Comparison of ENCODE assay signal across 17 cellular contexts in genomic region chr9:87607859-87608258, GRCh38.
DNase-seq lines count a peak whose midpoint lies in the region; ATAC-seq and TF ChIP-seq lines count a peak whose summit lies in the region.
"Had no signal": no experiment of that assay in that cellular context is flagged by ENCODE, and none has a peak within 500 bp of the region (broad histone marks: within the 10 kb centered on the region; RNA-seq: fewer than 3 reads in every experiment).

No MANE protein-coding gene starts in this region.

- in situ Hi-C loops in GM13977 (cut with MboI; ENCODE audit: low pct_unique_long_range_greater_than_20kb, low sequenced_read_pairs, unreplicated experiment), result no loop called here

- no peak for ATAC-seq in RWPE2 (ENCODE audit: low read depth)
- ATAC-seq: T-helper 17 cell had no signal

- DNase-seq in HL-60 (ENCODE audit: low read depth in 1 of 2, low spot score in 1 of 2), result peak; percentile 69 to 76
- DNase-seq in RWPE2 (ENCODE audit: low spot score), result no peak
- peak; percentile 41 for DNase-seq in glomerular endothelial cell (ENCODE audit: extremely low read depth, low read depth, low spot score)
- no peak for DNase-seq in sigmoid colon
- DNase-seq in D341Med (ENCODE audit: low spot score), result no peak
- DNase-seq in GM13977 (ENCODE audit: low spot score), result no peak
- no peak for DNase-seq in GM03348 (ENCODE audit: low spot score)
- DNase-seq in occipital lobe (lab: John Stamatoyannopoulos, UW), result no peak
- DNase-seq: activated effector memory CD4-positive, alpha-beta T cell treated with anti-CD3 and anti-CD28 coated beads, Interleukin-2, amount 50 U/mL, for 16 hours; cerebellar nuclear complex; NCI-H1105; NCI-H774; retina; stimulated activated CD4-positive, alpha-beta T cell treated with anti-CD3 and anti-CD28 coated beads, Interleukin-4, amount 100 ng/mL, for 1 hour; T-helper 17 cell had no signal

- H3K36me3 ChIP-seq in RWPE2 (ENCODE audit: low read depth) (no peaks in the 10 kb centered on the region), sigmoid colon (peaks cover 0 to 12% (median 3%) of the 10 kb centered on the region in 4 donors)

- intact Hi-C loops in sigmoid colon (cut with DNase I), result no loop called here

- no peak overlapping the region for H3K4me3 ChIP-seq in HL-60 (replicated peaks; ENCODE audit: insufficient read depth, low read length)
- no peak overlapping the region for H3K4me3 ChIP-seq in RWPE2 (ENCODE audit: severe bottlenecking)
- no peak overlapping the region for H3K4me3 ChIP-seq in sigmoid colon
- H3K4me3 ChIP-seq: suprapubic skin had no signal

- H3K27me3 ChIP-seq in HL-60 (ENCODE audit: insufficient read depth, poor library complexity, severe bottlenecking) (no peaks in the 10 kb centered on the region), RWPE2 (ENCODE audit: insufficient read depth, poor library complexity, severe bottlenecking) (no peaks in the 10 kb centered on the region), sigmoid colon (no peaks in the 10 kb centered on the region)
- H3K27me3 ChIP-seq: foreskin keratinocyte, suprapubic skin had no signal

- peaks cover 14% of the 10 kb centered on the region for H3K4me1 ChIP-seq in RWPE2 (ENCODE audit: insufficient read depth, poor library complexity, severe bottlenecking)
- peaks cover 0 to 89% (median 81%) of the 10 kb centered on the region in 4 donors for H3K4me1 ChIP-seq in sigmoid colon

- no peak for TF ChIP-seq CTCF in HL-60 (IDR thresholded peaks at IDR 0.05; ENCODE audit: insufficient read depth, low read length)
- no peak for TF ChIP-seq CTCF in RWPE2 (IDR thresholded peaks at IDR 0.05; ENCODE audit: poor library complexity, severe bottlenecking)
- TF ChIP-seq CTCF in sigmoid colon (IDR thresholded peaks at IDR 0.05), result no peak
- TF ChIP-seq CTCF in GM13977 (IDR thresholded peaks at IDR 0.05; ENCODE audit: extremely low read depth, insufficient read depth, missing control alignments), result no peak

- H3K9me3 ChIP-seq in RWPE2 (ENCODE audit: severe bottlenecking) (no peaks in the 10 kb centered on the region), sigmoid colon (no peaks in the 10 kb centered on the region)
- H3K9me3 ChIP-seq: suprapubic skin had no signal

- no peak for TF ChIP-seq EP300 in sigmoid colon (IDR thresholded peaks at IDR 0.05)

- TF ChIP-seq POLR2A in sigmoid colon (IDR thresholded peaks at IDR 0.05), result no peak

- H3K27ac ChIP-seq in HL-60 (replicated peaks) (no peak overlapping the region), RWPE2 (ENCODE audit: poor library complexity, severe bottlenecking) (peak overlapping the region; percentile 93), sigmoid colon (peak overlapping the region; percentile 12 to 86 (median 82))
- H3K27ac ChIP-seq: foreskin keratinocyte, suprapubic skin had no signal

- 79 to 91% methylated on average over 3 of the region's 3 CpGs for WGBS in sigmoid colon, 2 donors

Comparison
In these comparisons a context has a peak if more than half of its experiments do, and no peak if none do; other contexts are left out.
1. DNase-seq: peak in HL-60 (2 of 2) and glomerular endothelial cell (single experiment); none in RWPE2 (single experiment), sigmoid colon (single experiment), D341Med (single experiment), GM13977 (single experiment), GM03348 (single experiment) and occipital lobe (single experiment).